In the genomic region with DNA sequence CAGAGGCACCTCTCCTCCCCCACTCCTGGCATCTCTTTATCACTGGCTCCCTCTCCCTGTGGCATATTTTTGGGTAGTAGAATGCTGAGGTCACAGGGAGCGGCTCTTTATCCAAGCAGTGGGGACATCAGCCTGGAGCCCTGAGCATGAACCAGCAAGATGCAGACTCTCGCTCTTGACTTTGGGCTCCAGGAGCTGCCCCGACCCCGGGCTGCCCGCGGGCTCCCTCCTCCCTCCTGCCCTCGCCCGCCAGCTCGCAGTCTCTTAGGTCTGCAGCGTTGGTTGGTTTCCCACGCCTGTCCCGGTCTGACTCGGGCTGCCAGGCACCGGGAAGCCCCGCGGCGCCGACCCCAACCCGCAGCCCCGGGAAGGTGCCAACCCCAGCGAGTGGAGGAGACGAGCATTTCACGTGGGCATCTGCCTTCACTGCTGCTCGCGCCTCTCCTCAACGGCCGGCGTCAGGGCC, we compare ENCODE assay signal across 9 cellular contexts. TPM values are rescaled to one million over a fixed set of nuclear protein-coding genes. Genes with fewer than 3 reads are reported as not detected.
DNase-seq lines count a peak whose midpoint lies in the region; ATAC-seq and TF ChIP-seq lines count a peak whose summit lies in the region.
"Had no signal": no experiment of that assay in that cellular context is flagged by ENCODE, and none has a peak within 500 bp of the region (broad histone marks: within the 10 kb centered on the region; RNA-seq: fewer than 3 reads in every experiment).

No MANE protein-coding gene starts in this region.

- H3K4me2 ChIP-seq in trophoblast cell (ENCODE audit: low read length) = peak overlapping the region; percentile 99

- no peak for TF ChIP-seq POLR2A in tibial nerve (IDR thresholded peaks at IDR 0.05)

- no peak overlapping the region for H4K91ac ChIP-seq in trophoblast cell (ENCODE audit: low read depth, low read length)

- H3K27ac ChIP-seq in WERI-Rb-1 (no peak overlapping the region), trophoblast cell (ENCODE audit: low read depth, low read length) (no peak overlapping the region), tibial nerve (no peak overlapping the region)

- no peak for TF ChIP-seq EP300 in tibial nerve (IDR thresholded peaks at IDR 0.05)

- H3K36me3 ChIP-seq in WERI-Rb-1 (no peaks in the 10 kb centered on the region), trophoblast cell (ENCODE audit: control insufficient read depth in 1 of 2, insufficient read depth in 2 of 2, low read length in 2 of 2) (no peaks in the 10 kb centered on the region), tibial nerve (no peaks in the 10 kb centered on the region)

- H3K79me1 ChIP-seq in trophoblast cell (ENCODE audit: low read length) = no peaks in the 10 kb centered on the region

- no peak overlapping the region for H4K12ac ChIP-seq in trophoblast cell (ENCODE audit: low read depth, low read length)

- peak overlapping the region; percentile 54 for H3K4me3 ChIP-seq in WERI-Rb-1 (ENCODE audit: low read depth, low read length)
- H3K4me3 ChIP-seq in trophoblast cell (ENCODE audit: low read depth, low read length) = no peak overlapping the region
- H3K4me3 ChIP-seq in tibial nerve = peak overlapping the region in 2 of 4 donors; percentile 44 to 48

- no peak overlapping the region for H2BK12ac ChIP-seq in trophoblast cell (ENCODE audit: low read length)

- H4K8ac ChIP-seq in trophoblast cell (ENCODE audit: low read depth, low read length) = no peak overlapping the region

- no peak overlapping the region for H3K23ac ChIP-seq in trophoblast cell (ENCODE audit: low read length)

- TF ChIP-seq CTCF in WERI-Rb-1 (IDR thresholded peaks at IDR 0.05; ENCODE audit: low read depth, low read length) (no peak), tibial nerve (IDR thresholded peaks at IDR 0.05) (no peak)

- no peaks in the 10 kb centered on the region for H3K9me3 ChIP-seq in WERI-Rb-1 (ENCODE audit: severe bottlenecking)
- no peaks in the 10 kb centered on the region for H3K9me3 ChIP-seq in trophoblast cell (ENCODE audit: insufficient read depth, low read depth, low read length)
- no peaks in the 10 kb centered on the region for H3K9me3 ChIP-seq in tibial nerve

- no peak overlapping the region for H2BK5ac ChIP-seq in trophoblast cell (ENCODE audit: low read depth, low read length, poor library complexity)

- no peak overlapping the region for H2AFZ ChIP-seq in trophoblast cell (ENCODE audit: insufficient read depth, low read length, poor library complexity)

- H3K18ac ChIP-seq in trophoblast cell (ENCODE audit: low read length) = no peak overlapping the region

- H3K4me1 ChIP-seq in trophoblast cell (ENCODE audit: control insufficient read depth in 1 of 2, insufficient read depth in 2 of 2, low read length in 2 of 2) (peaks cover 15% of the 10 kb centered on the region in 2 experiments), tibial nerve (peaks cover 0 to 20% (median 10%) of the 10 kb centered on the region in 4 donors)

- no peak overlapping the region for H2AK5ac ChIP-seq in trophoblast cell (ENCODE audit: low read length)

- intact Hi-C loops in left ventricle myocardium superior (cut with micrococcal nuclease) = no loop called here

- H2BK120ac ChIP-seq in trophoblast cell (ENCODE audit: insufficient read depth, low read length, poor library complexity) = no peak overlapping the region

- H3K9ac ChIP-seq in trophoblast cell (ENCODE audit: low read length) = no peak overlapping the region

- H3K27me3 ChIP-seq in WERI-Rb-1 (ENCODE audit: insufficient read depth, low read depth, severe bottlenecking) = peaks cover 10% of the 10 kb centered on the region
- H3K27me3 ChIP-seq in trophoblast cell (ENCODE audit: insufficient read depth, low read length) = peaks cover 21% of the 10 kb centered on the region
- H3K27me3 ChIP-seq in tibial nerve = peaks cover 0 to 6% of the 10 kb centered on the region in 2 donors

- no peak overlapping the region for H3K4ac ChIP-seq in trophoblast cell (ENCODE audit: low read depth, low read length)

- DNase-seq in D341Med (ENCODE audit: low spot score) (peak; percentile 48), WERI-Rb-1 (peak; percentile 11), left ventricle myocardium superior (no peak), trophoblast cell (no peak), activated T-cell treated with anti-CD3 and anti-CD28 coated beads for 4 hours (no peak), tibial nerve (ENCODE audit: low spot score in 2 of 2) (no peak), AML-193 (lab: John Stamatoyannopoulos, UW) (no peak)
- DNase-seq: T-helper 1 cell had no signal

- no CpG with 5 or more reads among the region's 28 CpGs for WGBS in trophoblast cell (ENCODE audit: extremely low coverage, insufficient coverage, insufficient read length)
- WGBS in tibial nerve, 2 donors = 9 to 15% methylated on average over 15 to 27 of the region's 28 CpGs

- no peaks in the 10 kb centered on the region for H3K79me2 ChIP-seq in trophoblast cell (ENCODE audit: control insufficient read depth, insufficient read depth, low read length, poor library complexity)

- H3K14ac ChIP-seq in trophoblast cell (ENCODE audit: low read length) = no peak overlapping the region

- ATAC-seq in left ventricle myocardium superior (peak; percentile 58), HG03469 (IDR thresholded peaks at IDR 0.05; ENCODE audit: unreplicated experiment) (no peak)

RNA-seq across cellular contexts. Expression of a gene that starts 1.3 kb away (rescaled TPM):
- total RNA-seq in left ventricle myocardium superior = not detected
- 0.03 and 0.04 TPM in 2 replicates for polyA plus RNA-seq in trophoblast cell (2013)
- total RNA-seq in tibial nerve = under 1 TPM in 3 of 4 donors, not detected in 1; 0.21 to 0.98 (median 0.30) TPM

Comparison
In these comparisons a context has a peak if more than half of its experiments do, and no peak if none do; other contexts are left out.
1. DNase-seq: peak in D341Med (single experiment) and WERI-Rb-1 (single experiment); none in left ventricle myocardium superior (single experiment), trophoblast cell (0 of 2), activated T-cell treated with anti-CD3 and anti-CD28 coated beads for 4 hours (single experiment), tibial nerve (0 of 2) and AML-193 (0 of 2).